Comparison of ENCODE assay signal across 10 cellular contexts in the genomic region with DNA sequence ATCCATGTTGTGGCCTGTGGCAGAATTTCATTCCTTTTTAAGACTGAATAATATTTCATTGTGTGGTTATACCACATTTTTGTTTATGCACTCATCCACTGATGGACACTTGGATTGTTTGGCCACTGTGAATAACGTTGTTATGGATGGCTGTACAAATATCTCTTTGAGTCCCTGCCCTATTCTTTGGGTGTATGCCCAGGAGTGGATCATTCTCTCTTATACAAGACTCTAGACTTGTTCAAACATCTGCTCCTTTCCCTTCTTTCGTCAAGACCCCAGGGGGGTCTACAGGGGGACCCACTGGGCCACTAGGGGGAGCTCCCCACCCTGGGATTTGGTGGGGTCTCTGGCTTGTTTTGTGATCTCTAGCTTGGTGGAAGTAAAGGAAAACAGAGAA.
A peak's percentile ranks its signal among the peaks of the same experiment; 100 is the strongest.
DNase-seq lines count a peak whose midpoint lies in the region; ATAC-seq and TF ChIP-seq lines count a peak whose summit lies in the region.
"Had no signal": no experiment of that assay in that cellular context is flagged by ENCODE, and none has a peak within 500 bp of the region (broad histone marks: within the 10 kb centered on the region; RNA-seq: fewer than 3 reads in every experiment).

No MANE protein-coding gene starts in this region.

- H3K9ac ChIP-seq in SK-N-SH (no peak overlapping the region), skeletal muscle satellite cell (ENCODE audit: low read depth, low read length) (peak overlapping the region; percentile 8)

- no peaks in the 10 kb centered on the region for H3K9me2 ChIP-seq in SK-N-SH

- peaks cover 0 to 4% of the 10 kb centered on the region in 2 experiments for H3K36me3 ChIP-seq in SK-N-SH (replicated peaks in 1 of 2; ENCODE audit: control insufficient read depth in 1 of 2, insufficient read depth in 2 of 2, low read length in 1 of 2)
- H3K36me3 ChIP-seq in skeletal muscle satellite cell (ENCODE audit: insufficient read depth, low read length): no peaks in the 10 kb centered on the region

- DNase-seq in SK-N-SH (peak; percentile 58), NCI-H2029 treated with DMSO at 0.1 percent for 48 hours (lab: John Stamatoyannopoulos, UW) (peak; percentile 53), endothelial cell (ENCODE audit: low spot score) (peak; percentile 67), C1 segment of cervical spinal cord (lab: John Stamatoyannopoulos, UW) (no peak), NCI-H1048 (lab: John Stamatoyannopoulos, UW) (no peak)
- DNase-seq: CD4-positive, alpha-beta T cell; NCI-H2081 had no signal

- TF ChIP-seq EP300 in SK-N-SH (IDR thresholded peaks at IDR 0.05; ENCODE audit: borderline replicate concordance in 1 of 2, low read depth in 1 of 2, low read length in 1 of 2): no peak

- H4K20me1 ChIP-seq in SK-N-SH (ENCODE audit: insufficient read depth): no peaks in the 10 kb centered on the region

- peaks cover 4% of the 10 kb centered on the region for H3K27me3 Mint-ChIP-seq in endothelial cell (ENCODE audit: unreplicated experiment)

- POLR2A ChIA-PET in SK-N-SH (lab: Yijun Ruan, JAX): no interaction called here

- H3K4me1 ChIP-seq in SK-N-SH (ENCODE audit: control insufficient read depth in 1 of 2, insufficient read depth in 2 of 2, low read depth in 1 of 2, low read length in 1 of 2): peaks cover 5 to 17% of the 10 kb centered on the region in 2 experiments; a peak in 3 of 4 replicates
- peaks cover 31% of the 10 kb centered on the region for H3K4me1 ChIP-seq in skeletal muscle satellite cell (ENCODE audit: control insufficient read depth, insufficient read depth, low read length)

- no peak overlapping the region for H2AFZ ChIP-seq in SK-N-SH (ENCODE audit: low read depth)

- no peaks in the 10 kb centered on the region for H3K36me3 Mint-ChIP-seq in endothelial cell (ENCODE audit: low read depth, unreplicated experiment)

- H3K9me3 ChIP-seq in SK-N-SH: no peaks in the 10 kb centered on the region
- H3K9me3 ChIP-seq in skeletal muscle satellite cell (replicated peaks; ENCODE audit: low read length): no peaks in the 10 kb centered on the region

- H3K27ac ChIP-seq in SK-N-SH (ENCODE audit: low read depth in 2 of 2, low read length in 1 of 2): peak overlapping the region in 1 of 2 experiments; percentile 32; a peak in 1 of 4 replicates

- no peaks in the 10 kb centered on the region for H3K79me2 ChIP-seq in SK-N-SH (ENCODE audit: insufficient read depth)

- H3K4me1 Mint-ChIP-seq in endothelial cell (ENCODE audit: unreplicated experiment): peaks cover 20% of the 10 kb centered on the region

- no peak overlapping the region for H3K4me3 ChIP-seq in SK-N-SH (ENCODE audit: low read depth in 2 of 2, low read length in 1 of 2)
- H3K4me3 ChIP-seq in skeletal muscle satellite cell (ENCODE audit: low read length): no peak overlapping the region

- TF ChIP-seq RAD21 in SK-N-SH (IDR thresholded peaks at IDR 0.05; ENCODE audit: low read length): peak; percentile 46

- 50% methylated on average over 2 of the region's 2 CpGs for WGBS in SK-N-SH (ENCODE audit: low lambda C conversion rate)

- H3F3A ChIP-seq in SK-N-SH (replicated peaks; ENCODE audit: insufficient read depth): peaks cover 13% of the 10 kb centered on the region

- H3K4me3 Mint-ChIP-seq in endothelial cell (ENCODE audit: unreplicated experiment): no peak overlapping the region
- H3K4me3 Mint-ChIP-seq: CD4-positive, alpha-beta T cell had no signal

- peak; percentile 54 for TF ChIP-seq CTCF in SK-N-SH (IDR thresholded peaks at IDR 0.05)
- peak; percentile 72 for TF ChIP-seq CTCF in endothelial cell (IDR thresholded peaks at IDR 0.05; ENCODE audit: unreplicated experiment)

- CTCF ChIA-PET in SK-N-SH (lab: Yijun Ruan, JAX): interaction anchor here (0.7 to 1.7 kb wide), 7 partner anchors 15 to 399 kb away, joined by 3 to 6 read pairs (median 3); no protein-coding TSS in a partner anchor

- H3K4me2 ChIP-seq in SK-N-SH: no peak overlapping the region
- peak overlapping the region; percentile 8 for H3K4me2 ChIP-seq in skeletal muscle satellite cell (ENCODE audit: low read length)

- H3K27me3 ChIP-seq in SK-N-SH (ENCODE audit: insufficient read depth): no peaks in the 10 kb centered on the region
- no peaks in the 10 kb centered on the region for H3K27me3 ChIP-seq in skeletal muscle satellite cell (ENCODE audit: control insufficient read depth, insufficient read depth, low read length)

- no peak overlapping the region for H3K27ac Mint-ChIP-seq in endothelial cell (ENCODE audit: unreplicated experiment)
- H3K27ac Mint-ChIP-seq: CD4-positive, alpha-beta T cell had no signal

- H3K9me3 Mint-ChIP-seq in endothelial cell (ENCODE audit: unreplicated experiment): no peaks in the 10 kb centered on the region

- ATAC-seq in SK-N-SH treated with all-trans-retinoic acid at 6 μM for 48 hours (no peak), HG03039 (IDR thresholded peaks at IDR 0.05; ENCODE audit: unreplicated experiment) (no peak)

TF ChIP-seq in SK-N-SH, 30 proteins besides CTCF, POLR2A, EP300 and RAD21 (continues in another document):
- TF ChIP-seq, protein P1, sequence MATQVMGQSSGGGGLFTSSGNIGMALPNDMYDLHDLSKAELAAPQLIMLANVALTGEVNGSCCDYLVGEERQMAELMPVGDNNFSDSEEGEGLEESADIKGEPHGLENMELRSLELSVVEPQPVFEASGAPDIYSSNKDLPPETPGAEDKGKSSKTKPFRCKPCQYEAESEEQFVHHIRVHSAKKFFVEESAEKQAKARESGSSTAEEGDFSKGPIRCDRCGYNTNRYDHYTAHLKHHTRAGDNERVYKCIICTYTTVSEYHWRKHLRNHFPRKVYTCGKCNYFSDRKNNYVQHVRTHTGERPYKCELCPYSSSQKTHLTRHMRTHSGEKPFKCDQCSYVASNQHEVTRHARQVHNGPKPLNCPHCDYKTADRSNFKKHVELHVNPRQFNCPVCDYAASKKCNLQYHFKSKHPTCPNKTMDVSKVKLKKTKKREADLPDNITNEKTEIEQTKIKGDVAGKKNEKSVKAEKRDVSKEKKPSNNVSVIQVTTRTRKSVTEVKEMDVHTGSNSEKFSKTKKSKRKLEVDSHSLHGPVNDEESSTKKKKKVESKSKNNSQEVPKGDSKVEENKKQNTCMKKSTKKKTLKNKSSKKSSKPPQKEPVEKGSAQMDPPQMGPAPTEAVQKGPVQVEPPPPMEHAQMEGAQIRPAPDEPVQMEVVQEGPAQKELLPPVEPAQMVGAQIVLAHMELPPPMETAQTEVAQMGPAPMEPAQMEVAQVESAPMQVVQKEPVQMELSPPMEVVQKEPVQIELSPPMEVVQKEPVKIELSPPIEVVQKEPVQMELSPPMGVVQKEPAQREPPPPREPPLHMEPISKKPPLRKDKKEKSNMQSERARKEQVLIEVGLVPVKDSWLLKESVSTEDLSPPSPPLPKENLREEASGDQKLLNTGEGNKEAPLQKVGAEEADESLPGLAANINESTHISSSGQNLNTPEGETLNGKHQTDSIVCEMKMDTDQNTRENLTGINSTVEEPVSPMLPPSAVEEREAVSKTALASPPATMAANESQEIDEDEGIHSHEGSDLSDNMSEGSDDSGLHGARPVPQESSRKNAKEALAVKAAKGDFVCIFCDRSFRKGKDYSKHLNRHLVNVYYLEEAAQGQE (IDR thresholded peaks at IDR 0.05; ENCODE audit: low read depth, low read length): no peak
- TF ChIP-seq GABPA (IDR thresholded peaks at IDR 0.05; ENCODE audit: low read depth): no peak
- no peak for TF ChIP-seq EZH2phosphoT487 (IDR thresholded peaks at IDR 0.05; ENCODE audit: borderline replicate concordance, low read depth)
- TF ChIP-seq FOSL2 (IDR thresholded peaks at IDR 0.05; ENCODE audit: borderline replicate concordance, low read depth): 0 out of 2 replicates have a peak, but pooled peaks have one; percentile 5
- no peak for TF ChIP-seq NRF1 (IDR thresholded peaks at IDR 0.05; ENCODE audit: low read depth, low read length)
- TF ChIP-seq TCF12 (IDR thresholded peaks at IDR 0.05): no peak

TF ChIP-seq in SK-N-SH treated with all-trans-retinoic acid at 6 μM for 48 hours, 23 proteins besides CTCF, POLR2A, EP300 and RAD21:
- TF ChIP-seq TOX (CRISPR knock-in tag; IDR thresholded peaks at IDR 0.05; ENCODE audit: borderline replicate concordance): no peak
- no peak for TF ChIP-seq GLIS3 (CRISPR knock-in tag; IDR thresholded peaks at IDR 0.05)
- no peak for TF ChIP-seq PPARA (CRISPR knock-in tag; IDR thresholded peaks at IDR 0.05; ENCODE audit: borderline replicate concordance)
- TF ChIP-seq, protein P2, sequence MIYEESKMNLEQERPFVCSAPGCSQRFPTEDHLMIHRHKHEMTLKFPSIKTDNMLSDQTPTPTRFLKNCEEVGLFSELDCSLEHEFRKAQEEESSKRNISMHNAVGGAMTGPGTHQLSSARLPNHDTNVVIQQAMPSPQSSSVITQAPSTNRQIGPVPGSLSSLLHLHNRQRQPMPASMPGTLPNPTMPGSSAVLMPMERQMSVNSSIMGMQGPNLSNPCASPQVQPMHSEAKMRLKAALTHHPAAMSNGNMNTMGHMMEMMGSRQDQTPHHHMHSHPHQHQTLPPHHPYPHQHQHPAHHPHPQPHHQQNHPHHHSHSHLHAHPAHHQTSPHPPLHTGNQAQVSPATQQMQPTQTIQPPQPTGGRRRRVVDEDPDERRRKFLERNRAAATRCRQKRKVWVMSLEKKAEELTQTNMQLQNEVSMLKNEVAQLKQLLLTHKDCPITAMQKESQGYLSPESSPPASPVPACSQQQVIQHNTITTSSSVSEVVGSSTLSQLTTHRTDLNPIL (CRISPR knock-in tag; IDR thresholded peaks at IDR 0.05; ENCODE audit: low read depth): no peak
- TF ChIP-seq, protein P3, sequence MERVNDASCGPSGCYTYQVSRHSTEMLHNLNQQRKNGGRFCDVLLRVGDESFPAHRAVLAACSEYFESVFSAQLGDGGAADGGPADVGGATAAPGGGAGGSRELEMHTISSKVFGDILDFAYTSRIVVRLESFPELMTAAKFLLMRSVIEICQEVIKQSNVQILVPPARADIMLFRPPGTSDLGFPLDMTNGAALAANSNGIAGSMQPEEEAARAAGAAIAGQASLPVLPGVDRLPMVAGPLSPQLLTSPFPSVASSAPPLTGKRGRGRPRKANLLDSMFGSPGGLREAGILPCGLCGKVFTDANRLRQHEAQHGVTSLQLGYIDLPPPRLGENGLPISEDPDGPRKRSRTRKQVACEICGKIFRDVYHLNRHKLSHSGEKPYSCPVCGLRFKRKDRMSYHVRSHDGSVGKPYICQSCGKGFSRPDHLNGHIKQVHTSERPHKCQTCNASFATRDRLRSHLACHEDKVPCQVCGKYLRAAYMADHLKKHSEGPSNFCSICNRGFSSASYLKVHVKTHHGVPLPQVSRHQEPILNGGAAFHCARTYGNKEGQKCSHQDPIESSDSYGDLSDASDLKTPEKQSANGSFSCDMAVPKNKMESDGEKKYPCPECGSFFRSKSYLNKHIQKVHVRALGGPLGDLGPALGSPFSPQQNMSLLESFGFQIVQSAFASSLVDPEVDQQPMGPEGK (CRISPR knock-in tag; IDR thresholded peaks at IDR 0.05; ENCODE audit: borderline replicate concordance): no peak

Comparison
In these comparisons a context has a peak if more than half of its experiments do, and no peak if none do; other contexts are left out.
1. DNase-seq: peak in SK-N-SH (single experiment), NCI-H2029 treated with DMSO at 0.1 percent for 48 hours (single experiment) and endothelial cell (single experiment); none in C1 segment of cervical spinal cord (0 of 14) and NCI-H1048 (single experiment).